Comparison of ENCODE assay signal across 14 cellular contexts in the genomic region with DNA sequence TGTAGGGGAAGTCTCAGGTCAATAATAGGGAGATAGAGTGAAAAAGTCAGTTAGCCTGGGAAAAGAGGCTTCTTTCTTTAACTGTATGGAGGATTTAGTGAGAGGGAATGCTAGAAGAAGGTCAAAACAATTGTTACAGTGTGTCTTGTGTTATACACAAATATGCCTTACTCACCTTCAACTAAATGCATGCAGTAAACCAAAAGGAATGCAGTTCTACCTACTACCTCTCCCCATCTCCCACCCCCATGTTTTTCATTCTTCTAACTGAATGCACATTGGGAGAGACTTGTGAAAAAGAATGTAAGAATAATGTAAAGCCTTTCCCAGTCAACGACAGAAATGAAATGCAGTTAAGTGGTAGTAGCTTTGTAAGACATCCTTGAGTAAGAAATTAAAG. TPM values are rescaled to one million over a fixed set of nuclear protein-coding genes. Genes with fewer than 3 reads are reported as not detected.
DNase-seq lines count a peak whose midpoint lies in the region; ATAC-seq, FAIRE-seq and TF ChIP-seq lines count a peak whose summit lies in the region.
"Had no signal": no experiment of that assay in that cellular context is flagged by ENCODE, and none has a peak within 500 bp of the region (broad histone marks: within the 10 kb centered on the region; RNA-seq: fewer than 3 reads in every experiment).

No MANE protein-coding gene starts in this region.

- H3K27me3 ChIP-seq in astrocyte (ENCODE audit: insufficient read depth, low read length), result no peaks in the 10 kb centered on the region
- H3K27me3 ChIP-seq: upper lobe of left lung had no signal

- H3K9me3 Mint-ChIP-seq in activated T-cell treated with anti-CD3 and anti-CD28 coated beads, Interleukin-2, amount 50 U/mL, for 72 hours, result peaks cover 0 to 1% of the 10 kb centered on the region in 2 donors
- no peaks in the 10 kb centered on the region for H3K9me3 Mint-ChIP-seq in astrocyte (ENCODE audit: unreplicated experiment)
- H3K9me3 Mint-ChIP-seq in type B pancreatic cell, result no peaks in the 10 kb centered on the region

- H3K36me3 ChIP-seq in astrocyte (ENCODE audit: insufficient read depth, low read length), result peaks cover 15% of the 10 kb centered on the region

- no peak overlapping the region for H3K4me3 Mint-ChIP-seq in activated T-cell treated with anti-CD3 and anti-CD28 coated beads, Interleukin-2, amount 50 U/mL, for 72 hours
- H3K4me3 Mint-ChIP-seq in astrocyte (ENCODE audit: unreplicated experiment) (no peak overlapping the region), type B pancreatic cell (peak overlapping the region; percentile 67)

- H3K4me1 Mint-ChIP-seq in activated T-cell treated with anti-CD3 and anti-CD28 coated beads, Interleukin-2, amount 50 U/mL, for 72 hours (ENCODE audit: low read depth), result peaks cover 31% of the 10 kb centered on the region
- H3K4me1 Mint-ChIP-seq in astrocyte (ENCODE audit: low read depth, unreplicated experiment), result peaks cover 20% of the 10 kb centered on the region
- H3K4me1 Mint-ChIP-seq in type B pancreatic cell (ENCODE audit: unreplicated experiment), result peaks cover 13% of the 10 kb centered on the region

- peaks cover 2 to 3% of the 10 kb centered on the region in 2 donors for H3K36me3 Mint-ChIP-seq in activated T-cell treated with anti-CD3 and anti-CD28 coated beads, Interleukin-2, amount 50 U/mL, for 72 hours (ENCODE audit: insufficient read depth in 2 of 2)
- H3K36me3 Mint-ChIP-seq in astrocyte (ENCODE audit: low read depth, unreplicated experiment), result peaks cover 7% of the 10 kb centered on the region
- H3K36me3 Mint-ChIP-seq in type B pancreatic cell, result peaks cover 28% of the 10 kb centered on the region

- no peak for DNase-seq in activated T-cell treated with anti-CD3 and anti-CD28 coated beads, Interleukin-2, amount 50 U/mL, for 72 hours
- DNase-seq in activated T-cell treated with anti-CD3 and anti-CD28 coated beads, Interleukin-2, amount 50 U/mL, for 48 hours, result no peak
- DNase-seq in astrocyte (ENCODE audit: low read depth), result peak; percentile 69
- peak; percentile 26 for DNase-seq in iris pigment epithelial cell (ENCODE audit: low read depth)
- no peak for DNase-seq in type B pancreatic cell (ENCODE audit: extremely low spot score, unreplicated experiment)
- no peak for DNase-seq in COLO668 (lab: John Stamatoyannopoulos, UW; ENCODE audit: unreplicated experiment)
- DNase-seq in glomerular visceral epithelial cell (ENCODE audit: extremely low spot score), result no peak
- no peak for DNase-seq in HK-2 (ENCODE audit: unreplicated experiment)
- DNase-seq: anterior cingulate cortex; effector memory CD4-positive, alpha-beta T cell; glutamatergic neuron; SK-N-SH; upper lobe of left lung had no signal

- H3K27me3 Mint-ChIP-seq in activated T-cell treated with anti-CD3 and anti-CD28 coated beads, Interleukin-2, amount 50 U/mL, for 72 hours (ENCODE audit: low read depth), result no peaks in the 10 kb centered on the region
- H3K27me3 Mint-ChIP-seq in astrocyte (ENCODE audit: low read depth, unreplicated experiment) (no peaks in the 10 kb centered on the region), type B pancreatic cell (no peaks in the 10 kb centered on the region)

- no peak overlapping the region for H3K9ac ChIP-seq in astrocyte (ENCODE audit: low read length)
- H3K9ac ChIP-seq: SK-N-SH had no signal

- no peak for ATAC-seq in activated T-cell treated with anti-CD3 and anti-CD28 coated beads, Interleukin-2, amount 50 U/mL, for 72 hours (replicated peaks in 1 of 2)

- TF ChIP-seq CTCF in astrocyte (IDR thresholded peaks at IDR 0.05; ENCODE audit: insufficient read depth, low read depth, low read length) (no peak), type B pancreatic cell (conservative IDR thresholded peaks at IDR 0.05) (no peak)

- no peaks in the 10 kb centered on the region for H4K20me1 ChIP-seq in astrocyte (ENCODE audit: insufficient read depth, low read length)

- no peaks in the 10 kb centered on the region for H3K79me2 ChIP-seq in astrocyte (ENCODE audit: insufficient read depth, low read length)

- peak overlapping the region; percentile 36 for H3K4me2 ChIP-seq in astrocyte (ENCODE audit: low read length)
- H3K4me2 ChIP-seq: SK-N-SH had no signal

- no peak for FAIRE-seq in astrocyte (lab: Jason Lieb, UNC)

- peak overlapping the region; percentile 20 for H3K27ac ChIP-seq in astrocyte (ENCODE audit: low read depth, low read length)
- H3K27ac ChIP-seq: VCaP had no signal

- peaks cover 6% of the 10 kb centered on the region for H3K4me1 ChIP-seq in astrocyte (ENCODE audit: insufficient read depth, low read length)
- H3K4me1 ChIP-seq: upper lobe of left lung had no signal

- no peak overlapping the region for H3K4me3 ChIP-seq in astrocyte (ENCODE audit: insufficient read depth, low read depth, low read length)
- H3K4me3 ChIP-seq: upper lobe of left lung had no signal

- H3K9me3 ChIP-seq in astrocyte (ENCODE audit: insufficient read depth, low read depth, low read length), result no peaks in the 10 kb centered on the region
- H3K9me3 ChIP-seq: SK-N-SH, upper lobe of left lung had no signal

- no peak overlapping the region for H2AFZ ChIP-seq in astrocyte (ENCODE audit: low read depth, low read length)

- H3K27ac Mint-ChIP-seq in activated T-cell treated with anti-CD3 and anti-CD28 coated beads, Interleukin-2, amount 50 U/mL, for 72 hours, result peak overlapping the region; percentile 88
- H3K27ac Mint-ChIP-seq in astrocyte (ENCODE audit: unreplicated experiment), result peak overlapping the region; percentile 21
- H3K27ac Mint-ChIP-seq in type B pancreatic cell, result peak overlapping the region; percentile 98

RNA-seq across cellular contexts. Expression of a gene that starts 33.8 kb away (rescaled TPM):
- 10 to 100 TPM; 29.0 to 34.7 TPM for total RNA-seq in activated T-cell treated with anti-CD3 and anti-CD28 coated beads, Interleukin-2, amount 50 U/mL, for 72 hours
- total RNA-seq in astrocyte (11.2 and 12.8 TPM in 2 replicates), type B pancreatic cell (ENCODE audit: low replicate concordance) (20.7 and 39.5 TPM in 2 replicates)

Comparison
In these comparisons a context has a peak if more than half of its experiments do, and no peak if none do; other contexts are left out.
1. DNase-seq: peak in astrocyte (single experiment) and iris pigment epithelial cell (single experiment); none in activated T-cell treated with anti-CD3 and anti-CD28 coated beads, Interleukin-2, amount 50 U/mL, for 72 hours (0 of 2), activated T-cell treated with anti-CD3 and anti-CD28 coated beads, Interleukin-2, amount 50 U/mL, for 48 hours (0 of 2), type B pancreatic cell (single experiment), COLO668 (single experiment), glomerular visceral epithelial cell (single experiment) and HK-2 (single experiment).
2. H3K27ac Mint-ChIP-seq: peak in every context shown above with its lines; median percentile 98 in type B pancreatic cell; 88 in activated T-cell treated with anti-CD3 and anti-CD28 coated beads, Interleukin-2, amount 50 U/mL, for 72 hours; 21 in astrocyte.